In the genomic region with DNA sequence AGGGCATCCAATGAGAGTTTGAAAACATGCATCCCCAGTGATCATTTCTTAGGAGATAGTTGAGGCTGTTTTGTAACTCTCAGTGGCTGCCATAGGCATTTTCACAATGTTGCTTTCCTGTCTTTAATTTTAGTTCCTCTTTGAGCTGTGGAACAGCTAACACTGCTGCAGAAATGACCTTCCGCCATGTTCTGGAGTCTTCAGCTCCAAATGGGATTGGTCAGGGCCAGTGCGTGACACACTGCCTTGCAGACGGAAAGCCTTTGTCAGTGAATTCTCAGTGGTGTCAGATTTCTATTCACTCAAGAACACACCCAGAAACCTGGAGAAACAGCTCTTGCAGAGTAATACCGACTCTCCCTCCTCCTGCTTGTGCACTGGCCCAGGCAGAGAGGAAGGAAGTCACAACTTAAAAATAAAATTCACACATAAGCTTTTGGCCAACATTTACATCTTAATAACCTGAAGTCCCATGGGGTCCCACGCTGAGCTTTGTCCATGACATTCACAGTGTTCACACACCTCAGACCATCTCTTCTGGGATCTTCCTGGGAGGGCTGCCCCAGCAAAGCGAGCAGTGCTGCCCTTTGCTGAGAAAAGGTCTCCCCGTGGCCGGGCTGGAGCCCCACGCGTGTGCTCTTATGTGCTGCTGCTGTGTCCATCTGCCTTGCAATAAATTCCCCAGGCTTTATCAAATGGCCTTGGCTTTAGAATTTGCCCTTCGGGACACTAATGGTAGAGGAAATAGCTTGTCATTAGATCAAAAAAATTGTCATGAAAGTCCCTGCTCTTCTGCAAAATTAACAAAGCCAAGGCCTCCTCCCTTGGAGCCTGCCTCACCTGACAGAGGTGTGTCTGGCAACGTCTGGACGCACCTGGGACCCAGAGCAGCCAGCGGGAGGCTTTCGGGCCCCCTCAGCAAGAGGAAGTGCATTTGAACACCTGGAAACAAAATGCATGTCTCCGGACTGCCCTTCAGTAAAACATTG, we compare ENCODE assay signal across 8 cellular contexts.
DNase-seq lines count a peak whose midpoint lies in the region; ATAC-seq and FAIRE-seq lines count a peak whose summit lies in the region.

No MANE protein-coding gene starts in this region.

- no peaks in the 10 kb centered on the region for H3K9me3 ChIP-seq in iPS DF 6.9 (ENCODE audit: control insufficient read depth, insufficient read depth, low read length)

- H3K36me3 ChIP-seq in iPS DF 6.9 (ENCODE audit: control insufficient read depth, insufficient read depth, low read length), result no peaks in the 10 kb centered on the region

- no peak for FAIRE-seq in HTR-8/SVneo (lab: Jason Lieb, UNC)

- peak overlapping the region; percentile 12 for H3K27ac Mint-ChIP-seq in stimulated activated effector memory CD8-positive, alpha-beta T cell treated with anti-CD3 and anti-CD28 coated beads, Interleukin-12 subunit alpha, Interleukin-12 subunit beta, amount 100 ng/mL, for 72 hours

- H3K4me3 ChIP-seq in iPS DF 6.9 (ENCODE audit: low read length), result no peak overlapping the region

- no peaks in the 10 kb centered on the region for H3K9me3 Mint-ChIP-seq in stimulated activated effector memory CD8-positive, alpha-beta T cell treated with anti-CD3 and anti-CD28 coated beads, Interleukin-12 subunit alpha, Interleukin-12 subunit beta, amount 100 ng/mL, for 72 hours
- H3K9me3 Mint-ChIP-seq in activated T-cell treated with anti-CD3 and anti-CD28 coated beads, Interleukin-2, amount 50 U/mL, for 4 hours, result no peaks in the 10 kb centered on the region

- peak overlapping the region; percentile 7 for H3K27ac ChIP-seq in iPS DF 6.9 (ENCODE audit: low read length)

- H3K4me1 Mint-ChIP-seq in stimulated activated effector memory CD8-positive, alpha-beta T cell treated with anti-CD3 and anti-CD28 coated beads, Interleukin-12 subunit alpha, Interleukin-12 subunit beta, amount 100 ng/mL, for 72 hours, result peaks cover 27% of the 10 kb centered on the region
- H3K4me1 Mint-ChIP-seq in activated T-cell treated with anti-CD3 and anti-CD28 coated beads, Interleukin-2, amount 50 U/mL, for 4 hours (ENCODE audit: low read depth), result peaks cover 23% of the 10 kb centered on the region

- peaks cover 3% of the 10 kb centered on the region; the same call in 1 of the 2 replicates for H3K4me1 ChIP-seq in iPS DF 6.9 (ENCODE audit: control insufficient read depth, insufficient read depth, low read length)

- no CpG with 5 or more reads among the region's 16 CpGs for WGBS in iPS DF 6.9 (ENCODE audit: insufficient coverage, insufficient read length)

- no peaks in the 10 kb centered on the region for H3K36me3 Mint-ChIP-seq in stimulated activated effector memory CD8-positive, alpha-beta T cell treated with anti-CD3 and anti-CD28 coated beads, Interleukin-12 subunit alpha, Interleukin-12 subunit beta, amount 100 ng/mL, for 72 hours
- H3K36me3 Mint-ChIP-seq in activated T-cell treated with anti-CD3 and anti-CD28 coated beads, Interleukin-2, amount 50 U/mL, for 4 hours (ENCODE audit: insufficient read depth), result no peaks in the 10 kb centered on the region

- DNase-seq in GDM1 (lab: John Stamatoyannopoulos, UW) (peak; percentile 87), HTR-8/SVneo (ENCODE audit: insufficient read length, low spot score) (peak; percentile 37), UCSD-AML1 (lab: John Stamatoyannopoulos, UW; ENCODE audit: unreplicated experiment) (peak; percentile 69), iPS DF 6.9 (ENCODE audit: low read depth, low spot score) (peak; percentile 78), HuH-7.5 (ENCODE audit: low spot score) (no peak)
- no peak for DNase-seq in stimulated activated effector memory CD8-positive, alpha-beta T cell treated with anti-CD3 and anti-CD28 coated beads, Interleukin-12 subunit alpha, Interleukin-12 subunit beta, amount 100 ng/mL, for 72 hours (ENCODE audit: low spot score in 2 of 2)
- DNase-seq in activated T-cell treated with anti-CD3 and anti-CD28 coated beads, Interleukin-2, amount 50 U/mL, for 4 hours, result no peak

- no peaks in the 10 kb centered on the region for H3K27me3 ChIP-seq in iPS DF 6.9 (ENCODE audit: control insufficient read depth, insufficient read depth, low read length)

- H3K27me3 Mint-ChIP-seq in activated T-cell treated with anti-CD3 and anti-CD28 coated beads, Interleukin-2, amount 50 U/mL, for 4 hours (ENCODE audit: low read depth), result no peaks in the 10 kb centered on the region

- peak; percentile 64 for ATAC-seq in GM21526 (IDR thresholded peaks at IDR 0.05; ENCODE audit: low FRiP score, unreplicated experiment)
- peak; percentile 33 for ATAC-seq in stimulated activated effector memory CD8-positive, alpha-beta T cell treated with anti-CD3 and anti-CD28 coated beads, Interleukin-12 subunit alpha, Interleukin-12 subunit beta, amount 100 ng/mL, for 72 hours
- no peak for ATAC-seq in activated T-cell treated with anti-CD3 and anti-CD28 coated beads, Interleukin-2, amount 50 U/mL, for 4 hours

- H3K4me3 Mint-ChIP-seq in stimulated activated effector memory CD8-positive, alpha-beta T cell treated with anti-CD3 and anti-CD28 coated beads, Interleukin-12 subunit alpha, Interleukin-12 subunit beta, amount 100 ng/mL, for 72 hours, result no peak overlapping the region
- no peak overlapping the region for H3K4me3 Mint-ChIP-seq in activated T-cell treated with anti-CD3 and anti-CD28 coated beads, Interleukin-2, amount 50 U/mL, for 4 hours

Comparison
In these comparisons a context has a peak if more than half of its experiments do, and no peak if none do; other contexts are left out.
1. DNase-seq: peak in GDM1 (single experiment), HTR-8/SVneo (single experiment), UCSD-AML1 (single experiment) and iPS DF 6.9 (single experiment); none in stimulated activated effector memory CD8-positive, alpha-beta T cell treated with anti-CD3 and anti-CD28 coated beads, Interleukin-12 subunit alpha, Interleukin-12 subunit beta, amount 100 ng/mL, for 72 hours (0 of 2), HuH-7.5 (single experiment) and activated T-cell treated with anti-CD3 and anti-CD28 coated beads, Interleukin-2, amount 50 U/mL, for 4 hours (single experiment).
2. ATAC-seq: peak in GM21526 (single experiment) and stimulated activated effector memory CD8-positive, alpha-beta T cell treated with anti-CD3 and anti-CD28 coated beads, Interleukin-12 subunit alpha, Interleukin-12 subunit beta, amount 100 ng/mL, for 72 hours (single experiment); none in activated T-cell treated with anti-CD3 and anti-CD28 coated beads, Interleukin-2, amount 50 U/mL, for 4 hours (0 of 2).